28 cellular contexts compared by ENCODE assay signal in the genomic region with DNA sequence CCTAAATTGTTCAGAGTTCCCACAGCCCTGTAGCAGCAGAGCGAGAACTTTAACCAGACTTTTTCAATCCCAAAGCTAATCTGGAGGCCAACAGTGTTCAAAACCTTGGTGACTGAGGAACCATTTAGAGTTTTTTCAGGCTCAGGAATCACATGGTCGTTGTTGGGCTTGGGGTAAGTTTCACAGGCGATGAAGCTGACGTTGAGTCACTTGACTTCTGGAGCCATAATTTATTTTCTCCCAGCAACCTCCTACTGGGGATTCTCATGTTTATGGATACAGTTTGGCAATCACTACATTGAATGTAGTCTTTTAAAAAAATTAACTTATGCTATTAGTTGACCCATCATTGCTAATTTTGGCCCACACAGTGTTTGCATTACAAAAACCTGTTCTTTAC. TPM values are rescaled to one million over a fixed set of nuclear protein-coding genes. Genes with fewer than 3 reads are reported as not detected.
"Had no signal": no experiment of that assay in that cellular context is flagged by ENCODE, and none has a peak within 500 bp of the region (broad histone marks: within the 10 kb centered on the region; RNA-seq: fewer than 3 reads in every experiment).

No MANE protein-coding gene starts in this region.

- DNase-seq: islet precursor cell; left ventricle myocardium inferior; midbrain; mucosa of descending colon; naive thymus-derived CD8-positive, alpha-beta T cell; nephron progenitor cell; occipital lobe; retina; stimulated activated CD4-positive, alpha-beta T cell treated with anti-CD3 and anti-CD28 coated beads, Interleukin-12 subunit alpha, Interleukin-12 subunit beta, amount 100 ng/mL, for 4 hours; stimulated activated CD4-positive, alpha-beta T cell treated with anti-CD3 and anti-CD28 coated beads, Interleukin-15, amount 100 ng/mL, for 24 hours; stimulated activated CD4-positive, alpha-beta T cell treated with anti-CD3 and anti-CD28 coated beads, Interleukin-2, amount 100 ng/mL, for 24 hours; stimulated activated CD4-positive, alpha-beta T cell treated with anti-CD3 and anti-CD28 coated beads, Interleukin-4, amount 100 ng/mL, for 1 hour; stimulated activated naive B cell treated with anti-CD40 and anti-IgM and Interleukin-4, amounts not matched to agents 10 μg/mL and 1 μg/mL and 100 μg/mL, for 72 hours; stimulated activated naive CD8-positive, alpha-beta T cell treated with anti-CD3 and anti-CD28 coated beads, Interleukin-15, Interleukin-2, amounts not matched to agents 100 U/mL and 50 U/mL, for 24 hours; stomach; testis; transverse colon had no signal

- H3K36me3 ChIP-seq: left ventricle myocardium inferior, neural progenitor cell, neutrophil, prostate gland, stomach, thyroid gland, transverse colon, upper lobe of left lung had no signal

- H3K9me3 ChIP-seq: left ventricle myocardium inferior, mucosa of descending colon, neutrophil, prostate gland, stomach, testis, thyroid gland, transverse colon, upper lobe of left lung had no signal

- ATAC-seq: mucosa of descending colon; naive thymus-derived CD8-positive, alpha-beta T cell; right cardiac atrium; sciatic nerve; stimulated activated naive B cell treated with anti-CD40 and anti-IgM and Interleukin-4, amounts not matched to agents 10 μg/mL and 1 μg/mL and 100 μg/mL, for 72 hours; stimulated activated naive CD8-positive, alpha-beta T cell treated with anti-CD3 and anti-CD28 coated beads, Interleukin-15, Interleukin-2, amounts not matched to agents 100 U/mL and 50 U/mL, for 24 hours had no signal

- H3K4me1 ChIP-seq: neural progenitor cell, prostate gland had no signal

- H3K27me3 ChIP-seq: testis, thyroid gland had no signal

- H3K27ac ChIP-seq: hepatocyte, left ventricle myocardium inferior, neural progenitor cell, neutrophil, parathyroid adenoma, prostate gland, skin epidermis, stomach, testis, transverse colon, upper lobe of left lung had no signal

- H3K4me2 ChIP-seq: hepatocyte, neural progenitor cell had no signal

- H3K4me3 ChIP-seq: hepatocyte, left ventricle myocardium inferior, lung, mucosa of descending colon, neural progenitor cell, prostate gland, skin epidermis, stomach, testis, thyroid gland, transverse colon, upper lobe of left lung had no signal

- H3K9ac ChIP-seq: neural progenitor cell, parathyroid adenoma had no signal

- H2AFZ ChIP-seq: hepatocyte, neural progenitor cell, parathyroid adenoma had no signal

RNA-seq across cellular contexts. Expression of gene SSPN, which starts 34.5 kb away (rescaled TPM):
- polyA plus RNA-seq: naive thymus-derived CD8-positive, alpha-beta T cell had no signal
